ENCODE assay signal across 26 cellular contexts in genomic region chr3:567488-568173, GRCh38.
"Had no signal": no experiment of that assay in that cellular context is flagged by ENCODE, and none has a peak within 500 bp of the region (broad histone marks: within the 10 kb centered on the region; RNA-seq: fewer than 3 reads in every experiment).

No MANE protein-coding gene starts in this region.

- H3K27me3 Mint-ChIP-seq: natural killer cell treated with Interleukin-12 subunit alpha and Interleukin-12 subunit beta and Interleukin-15 and Interleukin-18, amount 100 ng/mL, for 72 hours; stimulated activated memory B cell treated with anti-CD40 and anti-IgM and Interleukin-4, amounts not matched to agents 10 μg/mL and 1 μg/mL and 100 μg/mL, for 72 hours had no signal

- H3K9me3 ChIP-seq: gastrocnemius medialis, mucosa of descending colon, thoracic aorta, tibial nerve, upper lobe of left lung had no signal

- H3K9me3 Mint-ChIP-seq: mesothelial cell of epicardium; neural progenitor cell; stimulated activated memory B cell treated with anti-CD40 and anti-IgM and Interleukin-4, amounts not matched to agents 10 μg/mL and 1 μg/mL and 100 μg/mL, for 72 hours had no signal

- H3K36me3 ChIP-seq: gastrocnemius medialis, neural progenitor cell, thoracic aorta, tibial nerve, upper lobe of left lung had no signal

- DNase-seq: cortex of kidney; effector CD4-positive, alpha-beta T cell; foreskin fibroblast; gastrocnemius medialis; head of caudate nucleus; kidney; mucosa of descending colon; naive B cell; stimulated activated CD4-positive, alpha-beta T cell treated with anti-CD3 and anti-CD28 coated beads, Interleukin-2, amount 100 ng/mL, for 24 hours; stimulated activated CD4-positive, alpha-beta T cell treated with anti-CD3 and anti-CD28 coated beads, Interleukin-4, amount 100 ng/mL, for 4 hours; stimulated activated naive CD8-positive, alpha-beta T cell treated with anti-CD3 and anti-CD28 coated beads, Interleukin-15, Interleukin-2, amounts not matched to agents 100 U/mL and 50 U/mL, for 24 hours; upper lobe of left lung had no signal

- H3K36me3 Mint-ChIP-seq: memory B cell; mesothelial cell of epicardium; naive B cell; neural progenitor cell; stimulated activated memory B cell treated with anti-CD40 and anti-IgM and Interleukin-4, amounts not matched to agents 10 μg/mL and 1 μg/mL and 100 μg/mL, for 72 hours had no signal

- H3K9ac ChIP-seq: neural progenitor cell, parathyroid adenoma had no signal

- H3K4me1 Mint-ChIP-seq: memory B cell; mesothelial cell of epicardium; naive B cell; neural progenitor cell; stimulated activated memory B cell treated with anti-CD40 and anti-IgM and Interleukin-4, amounts not matched to agents 10 μg/mL and 1 μg/mL and 100 μg/mL, for 72 hours had no signal

- H3K4me3 Mint-ChIP-seq: memory B cell; mesothelial cell of epicardium; naive B cell; natural killer cell treated with Interleukin-12 subunit alpha and Interleukin-12 subunit beta and Interleukin-15 and Interleukin-18, amount 100 ng/mL, for 72 hours; neural progenitor cell; stimulated activated memory B cell treated with anti-CD40 and anti-IgM and Interleukin-4, amounts not matched to agents 10 μg/mL and 1 μg/mL and 100 μg/mL, for 72 hours had no signal

- H3K27ac Mint-ChIP-seq: memory B cell; mesothelial cell of epicardium; naive B cell; natural killer cell treated with Interleukin-12 subunit alpha and Interleukin-12 subunit beta and Interleukin-15 and Interleukin-18, amount 100 ng/mL, for 72 hours; neural progenitor cell; progenitor cell of endocrine pancreas; stimulated activated memory B cell treated with anti-CD40 and anti-IgM and Interleukin-4, amounts not matched to agents 10 μg/mL and 1 μg/mL and 100 μg/mL, for 72 hours had no signal

- H3K4me3 ChIP-seq: gastrocnemius medialis, lung, mucosa of descending colon, neural progenitor cell, thoracic aorta, tibial nerve, upper lobe of left lung had no signal

- H3K27ac ChIP-seq: epithelial cell of prostate, gastrocnemius medialis, neural progenitor cell, parathyroid adenoma, thoracic aorta, tibial nerve, upper lobe of left lung had no signal

- ATAC-seq: esophagus mucosa; gastrocnemius medialis; left lobe of liver; mucosa of descending colon; natural killer cell treated with Interleukin-12 subunit alpha and Interleukin-12 subunit beta and Interleukin-15 and Interleukin-18, amount 100 ng/mL, for 72 hours; sciatic nerve; stimulated activated memory B cell treated with anti-CD40 and anti-IgM and Interleukin-4, amounts not matched to agents 10 μg/mL and 1 μg/mL and 100 μg/mL, for 72 hours; stimulated activated naive CD8-positive, alpha-beta T cell treated with anti-CD3 and anti-CD28 coated beads, Interleukin-15, Interleukin-2, amounts not matched to agents 100 U/mL and 50 U/mL, for 24 hours had no signal
